8 cellular contexts compared by ENCODE assay signal in genomic region chr3:159252772-159253384, GRCh38.
DNase-seq lines count a peak whose midpoint lies in the region; ATAC-seq and TF ChIP-seq lines count a peak whose summit lies in the region.

No MANE protein-coding gene starts in this region.

- peak; percentile 83 for DNase-seq in ELR (ENCODE audit: low read depth)
- DNase-seq in HS-27A (ENCODE audit: low read depth), result peak; percentile 52
- DNase-seq in RPMI8226, result peak; percentile 60
- DNase-seq in fibroblast of the aortic adventitia (ENCODE audit: low read depth), result peak; percentile 89
- no peak for DNase-seq in NCI-H1092 treated with DMSO at 0.1 percent for 48 hours (lab: John Stamatoyannopoulos, UW)
- DNase-seq in OCI-M2 (lab: John Stamatoyannopoulos, UW; ENCODE audit: unreplicated experiment), result no peak

- no peak overlapping the region for H3K4me3 ChIP-seq in fibroblast of the aortic adventitia (ENCODE audit: low read depth, low read length)

- peak; percentile 78 for TF ChIP-seq CTCF in fibroblast of the aortic adventitia (IDR thresholded peaks at IDR 0.05; ENCODE audit: insufficient read depth, low read length)

- ATAC-seq in HG02763 (IDR thresholded peaks at IDR 0.05; ENCODE audit: unreplicated experiment) (no peak), HG02852 (IDR thresholded peaks at IDR 0.05; ENCODE audit: unreplicated experiment) (no peak)

Comparison
In these comparisons a context has a peak if more than half of its experiments do, and no peak if none do; other contexts are left out.
1. DNase-seq: peak in ELR (single experiment), HS-27A (single experiment), RPMI8226 (single experiment) and fibroblast of the aortic adventitia (single experiment); none in NCI-H1092 treated with DMSO at 0.1 percent for 48 hours (single experiment) and OCI-M2 (single experiment).